18 cellular contexts compared by ENCODE assay signal in genomic region chr2:117562654-117563053, GRCh38.
A peak's percentile ranks its signal among the peaks of the same experiment; 100 is the strongest.
DNase-seq lines count a peak whose midpoint lies in the region; TF ChIP-seq lines count a peak whose summit lies in the region.
"Had no signal": no experiment of that assay in that cellular context is flagged by ENCODE, and none has a peak within 500 bp of the region (broad histone marks: within the 10 kb centered on the region; RNA-seq: fewer than 3 reads in every experiment).

No MANE protein-coding gene starts in this region.

- peak; percentile 33 for DNase-seq in NCI-H1105 treated with DMSO at 0.1 percent for 48 hours (lab: John Stamatoyannopoulos, UW)
- peak; percentile 28 for DNase-seq in NCI-H69 (lab: John Stamatoyannopoulos, UW)
- peak; percentile 7 for DNase-seq in medulla oblongata (ENCODE audit: extremely low spot score)
- DNase-seq in HuH-7 (ENCODE audit: low spot score) = no peak
- no peak for DNase-seq in EL
- DNase-seq in activated T-helper 1 cell treated with anti-CD3 and anti-CD28 coated beads, Interleukin-12 subunit alpha, Interleukin-12 subunit beta, Interleukin-2, Interleukin-4 antibody, amounts not matched to agents 30 ng/mL and 10 ng/mL and 1 ng/mL, durations not matched to agents 14 hours and 24 hours and 36 hours (ENCODE audit: low spot score) = no peak
- DNase-seq: ACHN; BE2C; C1 segment of cervical spinal cord; Caco-2; CD4-positive, CD25-positive, alpha-beta regulatory T cell; CD8-positive, alpha-beta memory T cell; DMS153; DMS79; GF-D8; GOT3; H7 had no signal

- no peak overlapping the region for H3K27ac Mint-ChIP-seq in activated T-helper 1 cell treated with anti-CD3 and anti-CD28 coated beads, Interleukin-12 subunit alpha, Interleukin-12 subunit beta, Interleukin-2, Interleukin-4 antibody, amounts not matched to agents 30 ng/mL and 10 ng/mL and 1 ng/mL, durations not matched to agents 14 hours and 24 hours and 36 hours
- H3K27ac Mint-ChIP-seq: CD8-positive, alpha-beta memory T cell had no signal

- H3K9me3 Mint-ChIP-seq in activated T-helper 1 cell treated with anti-CD3 and anti-CD28 coated beads, Interleukin-12 subunit alpha, Interleukin-12 subunit beta, Interleukin-2, Interleukin-4 antibody, amounts not matched to agents 30 ng/mL and 10 ng/mL and 1 ng/mL, durations not matched to agents 14 hours and 24 hours and 36 hours = no peaks in the 10 kb centered on the region

- intact Hi-C loops in activated T-helper 1 cell treated with anti-CD3 and anti-CD28 coated beads, Interleukin-12 subunit alpha, Interleukin-12 subunit beta, Interleukin-2, Interleukin-4 antibody, amounts not matched to agents 30 ng/mL and 10 ng/mL and 1 ng/mL, durations not matched to agents 14 hours and 24 hours and 36 hours (cut with micrococcal nuclease) = loop anchor here (2.0 kb wide), 1 partner anchor 20 kb away; no protein-coding TSS in a partner anchor

- H3K4me1 Mint-ChIP-seq in activated T-helper 1 cell treated with anti-CD3 and anti-CD28 coated beads, Interleukin-12 subunit alpha, Interleukin-12 subunit beta, Interleukin-2, Interleukin-4 antibody, amounts not matched to agents 30 ng/mL and 10 ng/mL and 1 ng/mL, durations not matched to agents 14 hours and 24 hours and 36 hours (ENCODE audit: low read depth) = no peaks in the 10 kb centered on the region
- H3K4me1 Mint-ChIP-seq: CD4-positive, CD25-positive, alpha-beta regulatory T cell; CD8-positive, alpha-beta memory T cell had no signal

- TF ChIP-seq EP300 in Ishikawa (IDR thresholded peaks at IDR 0.05; ENCODE audit: borderline replicate concordance) = no peak

- no peak for TF ChIP-seq RAD21 in Ishikawa (IDR thresholded peaks at IDR 0.05; ENCODE audit: low read depth)

- H3K4me3 Mint-ChIP-seq in activated T-helper 1 cell treated with anti-CD3 and anti-CD28 coated beads, Interleukin-12 subunit alpha, Interleukin-12 subunit beta, Interleukin-2, Interleukin-4 antibody, amounts not matched to agents 30 ng/mL and 10 ng/mL and 1 ng/mL, durations not matched to agents 14 hours and 24 hours and 36 hours = no peak overlapping the region
- H3K4me3 Mint-ChIP-seq: CD4-positive, CD25-positive, alpha-beta regulatory T cell; CD8-positive, alpha-beta memory T cell had no signal

- no peaks in the 10 kb centered on the region for H3K36me3 Mint-ChIP-seq in activated T-helper 1 cell treated with anti-CD3 and anti-CD28 coated beads, Interleukin-12 subunit alpha, Interleukin-12 subunit beta, Interleukin-2, Interleukin-4 antibody, amounts not matched to agents 30 ng/mL and 10 ng/mL and 1 ng/mL, durations not matched to agents 14 hours and 24 hours and 36 hours (ENCODE audit: low read depth)
- H3K36me3 Mint-ChIP-seq: CD4-positive, CD25-positive, alpha-beta regulatory T cell; CD8-positive, alpha-beta memory T cell had no signal

- no peaks in the 10 kb centered on the region for H3K27me3 Mint-ChIP-seq in activated T-helper 1 cell treated with anti-CD3 and anti-CD28 coated beads, Interleukin-12 subunit alpha, Interleukin-12 subunit beta, Interleukin-2, Interleukin-4 antibody, amounts not matched to agents 30 ng/mL and 10 ng/mL and 1 ng/mL, durations not matched to agents 14 hours and 24 hours and 36 hours (ENCODE audit: insufficient read depth)
- H3K27me3 Mint-ChIP-seq: CD4-positive, CD25-positive, alpha-beta regulatory T cell; CD8-positive, alpha-beta memory T cell had no signal

TF ChIP-seq in Ishikawa, 13 proteins besides CTCF, POLR2A, EP300 and RAD21:
- TF ChIP-seq TCF12 (IDR thresholded peaks at IDR 0.05; ENCODE audit: low read depth) (no peak), NFIC (IDR thresholded peaks at IDR 0.05) (peak; percentile 36; the same call in 1 of the 2 replicates)

Comparison
In these comparisons a context has a peak if more than half of its experiments do, and no peak if none do; other contexts are left out.
1. DNase-seq: peak in NCI-H1105 treated with DMSO at 0.1 percent for 48 hours (single experiment), NCI-H69 (single experiment) and medulla oblongata (single experiment); none in HuH-7 (single experiment), EL (single experiment) and activated T-helper 1 cell treated with anti-CD3 and anti-CD28 coated beads, Interleukin-12 subunit alpha, Interleukin-12 subunit beta, Interleukin-2, Interleukin-4 antibody, amounts not matched to agents 30 ng/mL and 10 ng/mL and 1 ng/mL, durations not matched to agents 14 hours and 24 hours and 36 hours (single experiment).